Comparison of ENCODE assay signal across 8 cellular contexts in the genomic region with DNA sequence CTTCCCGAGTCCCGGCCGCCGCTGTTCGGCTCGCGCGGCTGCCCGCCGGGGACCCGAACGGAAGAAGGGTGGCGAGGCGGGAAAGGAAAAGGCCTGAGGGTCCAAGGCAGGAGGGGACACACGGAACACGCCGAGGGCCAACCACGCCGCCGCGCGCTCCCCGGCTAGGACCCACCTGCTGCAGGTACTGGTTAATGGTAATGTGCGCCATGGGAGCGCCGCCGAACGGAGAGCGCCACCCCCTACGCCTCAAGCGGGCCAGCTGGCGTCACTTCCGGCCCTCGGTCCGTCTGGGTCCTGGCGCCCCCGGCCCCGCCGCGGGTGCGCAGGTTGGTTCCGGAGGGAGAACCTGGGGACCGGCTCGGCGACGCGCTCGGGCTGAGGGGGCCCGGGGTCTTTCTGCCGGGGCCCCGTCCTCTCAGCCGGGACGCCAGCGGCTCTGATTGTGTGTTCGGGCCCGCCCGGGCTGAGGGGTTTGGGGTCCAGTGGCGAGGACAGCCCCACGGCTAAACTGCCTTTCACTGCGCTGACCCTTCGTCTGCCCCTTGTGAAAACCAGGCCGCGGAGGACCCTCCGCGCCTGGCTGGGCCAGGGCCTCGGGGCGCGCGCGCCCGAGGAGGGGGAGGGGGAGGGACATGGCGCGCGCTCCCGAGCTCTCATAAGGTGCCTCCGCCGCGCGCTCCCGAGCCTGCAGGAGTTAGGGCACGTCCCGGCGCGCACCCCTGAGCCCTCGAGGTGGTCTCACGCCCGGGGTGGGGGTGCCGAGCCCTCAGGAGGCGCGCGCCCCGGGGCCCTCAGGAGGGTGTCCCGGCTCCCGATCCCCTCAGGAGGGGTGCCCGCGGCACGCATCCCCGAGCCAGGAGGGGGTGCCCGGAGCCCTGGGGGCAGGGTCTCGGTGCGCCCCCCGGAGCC. TPM values are rescaled to one million over a fixed set of nuclear protein-coding genes. Genes with fewer than 3 reads are reported as not detected.
A peak's percentile ranks its signal among the peaks of the same experiment; 100 is the strongest.
DNase-seq lines count a peak whose midpoint lies in the region; ATAC-seq and TF ChIP-seq lines count a peak whose summit lies in the region.

A gene (minus strand): TSS at position 246 of the 912 bp plus-strand sequence. CDS start 35 bp downstream, at position 211.

- DNase-seq in DMS153 treated with DMSO at 0.1 percent for 48 hours (lab: John Stamatoyannopoulos, UW; ENCODE audit: unreplicated experiment): peak; percentile 76
- peak; percentile 86 for DNase-seq in Jurkat, Clone E6-1 (ENCODE audit: low read depth, low spot score)
- peak; percentile 89 to 95 (median 95) for DNase-seq in Peyer's patch
- peak; percentile 96 for DNase-seq in activated T-cell treated with anti-CD3 and anti-CD28 coated beads, Interleukin-2, amount 50 U/mL, for 48 hours
- peak; percentile 96 for DNase-seq in esophagus muscularis mucosa (ENCODE audit: extremely low spot score)
- DNase-seq in myocyte (ENCODE audit: low read depth): peak; percentile 91
- peak; percentile 83 for DNase-seq in stimulated activated CD8-positive, alpha-beta memory T cell treated with anti-CD3 and anti-CD28 coated beads, Interleukin-7, amount 100 ng/mL, for 48 hours (ENCODE audit: extremely low read depth in 1 of 2, low read depth in 1 of 2)

- peak; percentile 78 for ATAC-seq in GM21576 (IDR thresholded peaks at IDR 0.05; ENCODE audit: unreplicated experiment)

- TF ChIP-seq EP300 in esophagus muscularis mucosa (IDR thresholded peaks at IDR 0.05): no peak

- no peaks in the 10 kb centered on the region for H3K9me3 ChIP-seq in Peyer's patch
- no peaks in the 10 kb centered on the region for H3K9me3 ChIP-seq in esophagus muscularis mucosa

- WGBS in esophagus muscularis mucosa: 0% methylated on average over 20 of the region's 102 CpGs

- peaks cover 0 to 11% (median 0%) of the 10 kb centered on the region in 3 donors for H3K36me3 ChIP-seq in Peyer's patch
- peaks cover 0 to 35% (median 0%) of the 10 kb centered on the region in 4 donors for H3K36me3 ChIP-seq in esophagus muscularis mucosa

- intact Hi-C loops in esophagus muscularis mucosa (cut with DNase I): loop anchor here (2.0 to 5.0 kb wide), 2 partner anchors 54 to 89 kb away; a partner anchor contains a TSS

- no peaks in the 10 kb centered on the region for H3K27me3 ChIP-seq in Peyer's patch
- H3K27me3 ChIP-seq in esophagus muscularis mucosa: no peaks in the 10 kb centered on the region

- H3K4me1 ChIP-seq in Peyer's patch (peaks cover 0 to 46% (median 11%) of the 10 kb centered on the region in 4 donors), esophagus muscularis mucosa (peaks cover 47 to 82% (median 80%) of the 10 kb centered on the region in 4 donors)

- H3K27ac ChIP-seq in Peyer's patch: peak within 1 kb of the TSS; percentile 98 to 100 (median 98)
- peak within 1 kb of the TSS; percentile 99 to 100 (median 100) for H3K27ac ChIP-seq in esophagus muscularis mucosa (replicated peaks in 1 of 4)

- TF ChIP-seq POLR2A in Peyer's patch (IDR thresholded peaks at IDR 0.05): peak; percentile 66 to 69
- TF ChIP-seq POLR2A in esophagus muscularis mucosa (IDR thresholded peaks at IDR 0.05; ENCODE audit: low read depth): peak; percentile 78

- TF ChIP-seq CTCF in Peyer's patch (IDR thresholded peaks at IDR 0.05) (no peak), esophagus muscularis mucosa (IDR thresholded peaks at IDR 0.05) (no peak)

- H3K4me3 ChIP-seq in Jurkat, Clone E6-1 (ENCODE audit: low read length): peak within 1 kb of the TSS; percentile 91
- H3K4me3 ChIP-seq in Peyer's patch: peak within 1 kb of the TSS; percentile 69 to 98 (median 84)
- H3K4me3 ChIP-seq in esophagus muscularis mucosa: peak within 1 kb of the TSS; percentile 87 to 88 (median 88)

RNA-seq across cellular contexts. Expression of the gene that starts here (rescaled TPM):
- 104 TPM for polyA plus RNA-seq in Jurkat, Clone E6-1 (2012; ENCODE audit: insufficient read depth, insufficient read length)
- total RNA-seq in Peyer's patch (10 to 100 TPM; 24.9 to 42.1 (median 36.8) TPM), esophagus muscularis mucosa (10 to 100 TPM; 34.5 to 46.9 (median 42.3) TPM), myocyte (53.3 and 63.2 TPM in 2 replicates)
- polyA plus RNA-seq in myocyte (2012): 38.4 TPM

Comparison
In these comparisons a context has a peak if more than half of its experiments do, and no peak if none do; other contexts are left out.
1. Peak in every context shown above with its lines: DNase-seq, ATAC-seq, H3K4me3 ChIP-seq and H3K27ac ChIP-seq.